In genomic region chr17:50114401-50114800, GRCh38 we compare ENCODE assay signal across 2 cellular contexts.
TF ChIP-seq lines count a peak whose summit lies in the region.

No MANE protein-coding gene starts in this region.

TF ChIP-seq in A549, 52 proteins besides CTCF, POLR2A, EP300 and RAD21:
- TF ChIP-seq E2F6 (IDR thresholded peaks at IDR 0.05; ENCODE audit: borderline replicate concordance, low read depth) (no peak), ZFP36 (IDR thresholded peaks at IDR 0.05; ENCODE audit: borderline replicate concordance, partially characterized antibody) (peak; percentile 88)
TF ChIP-seq in A549: peak in this region for 1.

TF ChIP-seq in K562, 482 proteins besides CTCF, POLR2A, EP300 and RAD21:
- no peak for TF ChIP-seq NFRKB (IDR thresholded peaks at IDR 0.05; ENCODE audit: low read depth)
- TF ChIP-seq POLR2G (IDR thresholded peaks at IDR 0.05; ENCODE audit: low read depth, low read length) = no peak
- TF ChIP-seq FOXA1 (IDR thresholded peaks at IDR 0.05; ENCODE audit: borderline replicate concordance) = no peak
- TF ChIP-seq FOXJ3 (CRISPR knock-in tag; IDR thresholded peaks at IDR 0.05) = no peak
- TF ChIP-seq MBD1 (CRISPR knock-in tag; IDR thresholded peaks at IDR 0.05) = no peak
- no peak for TF ChIP-seq ZBTB11 (CRISPR knock-in tag; IDR thresholded peaks at IDR 0.05)
- TF ChIP-seq FIP1L1 (IDR thresholded peaks at IDR 0.05; ENCODE audit: low read depth, low read length, poor library complexity, severe bottlenecking) = no peak
- TF ChIP-seq ZNF75A (CRISPR knock-in tag; IDR thresholded peaks at IDR 0.05) = no peak
- no peak for TF ChIP-seq EZH2 (IDR thresholded peaks at IDR 0.05; ENCODE audit: borderline replicate concordance, low read depth, low read length)
- TF ChIP-seq ZNF449 (CRISPR knock-in tag; IDR thresholded peaks at IDR 0.05) = no peak
- TF ChIP-seq MLLT1 (IDR thresholded peaks at IDR 0.05) = no peak
- 0 out of 2 replicates have a peak, but pooled peaks have one; percentile 18 for TF ChIP-seq ZNF436 (CRISPR knock-in tag; IDR thresholded peaks at IDR 0.05)
- no peak for TF ChIP-seq ZNF282 (CRISPR knock-in tag; IDR thresholded peaks at IDR 0.05)
- TF ChIP-seq ZNF655 (CRISPR knock-in tag; IDR thresholded peaks at IDR 0.05) = no peak
- no peak for TF ChIP-seq E2F4 (CRISPR knock-in tag; IDR thresholded peaks at IDR 0.05; ENCODE audit: low read depth)
- no peak for TF ChIP-seq SMARCC2 (IDR thresholded peaks at IDR 0.05; ENCODE audit: low read depth)
- TF ChIP-seq ZBTB33 (CRISPR knock-in tag; IDR thresholded peaks at IDR 0.05) = peak; percentile 63
- TF ChIP-seq MIER1 (IDR thresholded peaks at IDR 0.05; ENCODE audit: low read depth) = no peak
- peak; percentile 92 for TF ChIP-seq ZFP36 (IDR thresholded peaks at IDR 0.05; ENCODE audit: low read depth, low read length, partially characterized antibody)
- no peak for TF ChIP-seq SNRNP70 (optimal IDR thresholded peaks at IDR 0.05; ENCODE audit: low read depth, low read length)
- TF ChIP-seq BCOR (IDR thresholded peaks at IDR 0.05) = peak; percentile 6; the same call in 1 of the 2 replicates
- TF ChIP-seq KAT2B (IDR thresholded peaks at IDR 0.05; ENCODE audit: low read depth, low read length) = no peak
- TF ChIP-seq ZNF766 (CRISPR knock-in tag; conservative IDR thresholded peaks at IDR 0.05) = no peak
- no peak for TF ChIP-seq JUN (IDR thresholded peaks at IDR 0.05; ENCODE audit: borderline replicate concordance, low read depth, low read length)
- no peak for TF ChIP-seq JUN (CRISPR knock-in tag; IDR thresholded peaks at IDR 0.05; ENCODE audit: borderline replicate concordance)
